In the genomic region with DNA sequence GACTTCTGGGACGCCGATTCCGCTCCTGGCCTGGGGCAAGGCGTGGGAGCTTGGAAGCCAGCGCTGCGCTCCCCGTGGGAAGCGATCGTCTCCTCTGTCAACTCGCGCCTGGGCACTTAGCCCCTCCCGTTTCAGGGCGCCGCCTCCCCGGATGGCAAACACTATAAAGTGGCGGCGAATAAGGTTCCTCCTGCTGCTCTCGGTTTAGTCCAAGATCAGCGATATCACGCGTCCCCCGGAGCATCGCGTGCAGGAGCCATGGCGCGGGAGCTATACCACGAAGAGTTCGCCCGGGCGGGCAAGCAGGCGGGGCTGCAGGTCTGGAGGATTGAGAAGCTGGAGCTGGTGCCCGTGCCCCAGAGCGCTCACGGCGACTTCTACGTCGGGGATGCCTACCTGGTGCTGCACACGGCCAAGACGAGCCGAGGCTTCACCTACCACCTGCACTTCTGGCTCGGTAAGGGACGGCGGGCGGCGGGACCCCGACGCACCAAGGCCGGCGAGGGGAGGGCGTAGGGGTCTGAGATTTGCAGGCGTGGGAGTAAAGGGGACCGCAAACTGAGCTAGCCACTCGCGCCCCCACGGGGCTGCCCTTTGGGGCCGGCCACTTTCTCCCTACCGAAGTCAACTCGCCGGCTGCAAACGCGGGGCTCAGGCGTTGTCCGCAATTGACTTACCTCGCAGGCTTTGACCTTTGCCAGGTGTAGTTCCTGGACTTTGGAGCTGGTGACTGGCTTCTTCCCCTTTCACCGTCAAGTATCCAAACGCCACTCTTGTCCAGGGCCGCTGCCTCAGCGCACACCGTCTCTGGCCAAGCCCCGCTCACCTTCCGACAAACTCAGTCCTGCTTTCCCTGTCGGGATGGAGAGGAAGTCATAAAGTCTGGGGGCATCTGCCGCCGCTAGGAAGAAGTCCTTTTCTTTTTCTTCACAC, we compare ENCODE assay signal across 8 cellular contexts. TPM values are rescaled to one million over a fixed set of nuclear protein-coding genes. Genes with fewer than 3 reads are reported as not detected.
A peak's percentile ranks its signal among the peaks of the same experiment; 100 is the strongest.
DNase-seq lines count a peak whose midpoint lies in the region; ATAC-seq and TF ChIP-seq lines count a peak whose summit lies in the region.

A gene (plus strand): TSS at position 192 of the 933 bp plus-strand sequence. CDS start 67 bp downstream, at position 259.

- no peaks in the 10 kb centered on the region for H3K36me3 ChIP-seq in BJ (ENCODE audit: control insufficient read depth, insufficient read depth, low read length)
- H3K36me3 ChIP-seq in heart right ventricle = no peaks in the 10 kb centered on the region
- H3K36me3 ChIP-seq in parathyroid adenoma (ENCODE audit: control insufficient read depth, insufficient read depth, low read length) = no peaks in the 10 kb centered on the region

- CTCF ChIA-PET in BJ (lab: Yijun Ruan, JAX) = interaction anchor here (1.2 kb wide), 1 partner anchor 10 kb away, joined by 3 read pairs; no protein-coding TSS in a partner anchor

- H3K9ac ChIP-seq in parathyroid adenoma = no peak within 1 kb of the TSS

- ATAC-seq in GM19395 (IDR thresholded peaks at IDR 0.05; ENCODE audit: unreplicated experiment) (peak; percentile 35), heart right ventricle (peak in 6 of 8 donors; percentile 38 to 64 (median 48)), HG03378 (IDR thresholded peaks at IDR 0.05; ENCODE audit: unreplicated experiment) (no peak)
- peak; percentile 41 to 77 for ATAC-seq in activated naive CD4-positive, alpha-beta T cell treated with anti-CD3 and anti-CD28 coated beads, Interleukin-2, amount 50 U/mL, for 72 hours

- H3K27me3 ChIP-seq in BJ (ENCODE audit: control insufficient read depth, insufficient read depth, low read length) (peaks cover 7% of the 10 kb centered on the region), heart right ventricle (peaks cover 4 to 56% (median 42%) of the 10 kb centered on the region in 7 donors), parathyroid adenoma (ENCODE audit: control insufficient read depth, insufficient read depth, low read length) (no peaks in the 10 kb centered on the region)

- H3K4me3 ChIP-seq in BJ (ENCODE audit: low read depth, low read length) (peak within 1 kb of the TSS; percentile 28), heart right ventricle (peak within 1 kb of the TSS in 9 of 10 donors; percentile 7 to 55 (median 45)), parathyroid adenoma (ENCODE audit: low read depth, low read length) (peak within 1 kb of the TSS; percentile 39)

- no peaks in the 10 kb centered on the region for H3K9me3 Mint-ChIP-seq in activated naive CD4-positive, alpha-beta T cell treated with anti-CD3 and anti-CD28 coated beads, Interleukin-2, amount 50 U/mL, for 72 hours

- no peaks in the 10 kb centered on the region for H3K36me3 Mint-ChIP-seq in activated naive CD4-positive, alpha-beta T cell treated with anti-CD3 and anti-CD28 coated beads, Interleukin-2, amount 50 U/mL, for 72 hours

- no peaks in the 10 kb centered on the region for H3K79me2 ChIP-seq in parathyroid adenoma

- H3K27ac ChIP-seq in heart right ventricle = no peak within 1 kb of the TSS
- no peak within 1 kb of the TSS for H3K27ac ChIP-seq in parathyroid adenoma

- intact Hi-C loops in heart right ventricle (cut with DNase I) = no loop called here

- no peak within 1 kb of the TSS for H3K27ac Mint-ChIP-seq in activated naive CD4-positive, alpha-beta T cell treated with anti-CD3 and anti-CD28 coated beads, Interleukin-2, amount 50 U/mL, for 72 hours

- DNase-seq in BJ (ENCODE audit: low read depth) = no peak
- DNase-seq in NCI-H2171 treated with DMSO at 0.1 percent for 48 hours (lab: John Stamatoyannopoulos, UW) = peak; percentile 85
- peak in 1 of 2 donors; percentile 7 for DNase-seq in activated naive CD4-positive, alpha-beta T cell treated with anti-CD3 and anti-CD28 coated beads, Interleukin-2, amount 50 U/mL, for 72 hours (ENCODE audit: low spot score in 2 of 2)
- DNase-seq in heart right ventricle = peak in 1 of 2 donors; percentile 19
- no peak for DNase-seq in GOT3 (lab: John Stamatoyannopoulos, UW)

- H3K4me2 ChIP-seq in parathyroid adenoma (ENCODE audit: low read length) = peak within 1 kb of the TSS; percentile 65

- POLR2A ChIA-PET in BJ (lab: Charles Lee) = no interaction called here

- TF ChIP-seq CTCF in BJ (IDR thresholded peaks at IDR 0.05; ENCODE audit: insufficient read depth, low read depth, low read length) (no peak), heart right ventricle (IDR thresholded peaks at IDR 0.05) (no peak), parathyroid adenoma (IDR thresholded peaks at IDR 0.05) (no peak)

- H3K9me3 ChIP-seq in heart right ventricle = no peaks in the 10 kb centered on the region
- H3K9me3 ChIP-seq in parathyroid adenoma (ENCODE audit: control insufficient read depth, low read length) = no peaks in the 10 kb centered on the region

- H2AFZ ChIP-seq in parathyroid adenoma = peak within 1 kb of the TSS; percentile 71

- H3K4me1 ChIP-seq in heart right ventricle (peaks cover 0 to 23% (median 13%) of the 10 kb centered on the region in 9 donors), parathyroid adenoma (peaks cover 5% of the 10 kb centered on the region)

- 3 to 6% methylated on average over 74 of the region's 74 CpGs for WGBS in heart right ventricle, 2 donors

RNA-seq across cellular contexts. Expression of the gene that starts here (rescaled TPM):
- polyA plus RNA-seq in BJ (2011; rRNA removed) (0.06 and 0.17 TPM in 2 replicates), heart right ventricle (under 1 TPM; 0.01 to 0.07 TPM)
- polyA minus RNA-seq in BJ (2011; rRNA and poly(A)+ RNA removed) = 0.05 and 0.09 TPM in 2 replicates
- total RNA-seq in activated naive CD4-positive, alpha-beta T cell treated with anti-CD3 and anti-CD28 coated beads, Interleukin-2, amount 50 U/mL, for 72 hours = under 1 TPM in 1 of 2 donors, not detected in 1; 0.80 TPM
- 1 to 10 TPM in 1 of 10 donors, under 1 TPM in 6, not detected in 3; 0.12 to 1.5 (median 0.33) TPM for total RNA-seq in heart right ventricle

Comparison
In these comparisons a context has a peak if more than half of its experiments do, and no peak if none do; other contexts are left out.
1. Peak in ATAC-seq in activated naive CD4-positive, alpha-beta T cell treated with anti-CD3 and anti-CD28 coated beads, Interleukin-2, amount 50 U/mL, for 72 hours; RNA of the gene not detected or under 1 TPM.